Comparison of ENCODE assay signal across 15 cellular contexts in the genomic region with DNA sequence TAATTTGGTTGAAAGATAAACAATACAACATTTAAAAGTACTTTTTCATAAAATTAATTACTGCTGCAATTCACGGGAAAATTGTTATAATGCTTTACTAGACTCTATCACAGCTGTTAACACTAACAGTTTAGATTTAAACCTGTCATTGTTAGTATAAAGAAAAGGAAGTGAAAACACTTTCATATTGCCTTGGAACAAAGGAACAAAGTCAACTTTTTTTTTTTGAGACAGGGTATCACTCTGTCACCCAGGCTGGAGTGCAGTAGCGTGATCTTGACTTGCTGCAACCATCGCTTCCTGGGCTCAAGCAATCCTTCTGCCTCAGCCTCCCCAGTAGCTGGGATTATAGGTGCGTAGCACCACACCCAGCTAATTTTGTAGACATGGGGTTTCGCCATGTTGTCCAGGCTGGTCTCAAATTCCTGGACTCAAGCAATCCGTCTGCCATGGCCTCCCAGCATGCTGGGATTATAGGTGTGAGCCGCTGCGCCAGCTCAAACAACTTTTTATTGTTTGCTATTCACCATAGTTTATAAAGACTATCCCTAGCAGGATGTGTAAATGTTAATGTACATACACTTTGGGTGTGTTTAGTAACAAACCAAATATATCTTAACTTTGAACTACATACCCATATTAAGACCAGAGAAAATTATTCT. TPM values are rescaled to one million over a fixed set of nuclear protein-coding genes. Genes with fewer than 3 reads are reported as not detected.
DNase-seq lines count a peak whose midpoint lies in the region; ATAC-seq and TF ChIP-seq lines count a peak whose summit lies in the region.
"Had no signal": no experiment of that assay in that cellular context is flagged by ENCODE, and none has a peak within 500 bp of the region (broad histone marks: within the 10 kb centered on the region; RNA-seq: fewer than 3 reads in every experiment).

No MANE protein-coding gene starts in this region.

- H3K4me3 ChIP-seq in OCI-LY7 (ENCODE audit: low read depth, low read length, poor library complexity, severe bottlenecking) = no peak overlapping the region
- H3K4me3 ChIP-seq: ascending aorta, SK-N-MC had no signal

- H4K20me1 ChIP-seq in OCI-LY7 (ENCODE audit: insufficient read depth, low read length) = no peaks in the 10 kb centered on the region

- TF ChIP-seq CTCF in OCI-LY7 (conservative IDR thresholded peaks at IDR 0.05; ENCODE audit: low read length) = no peak

- peaks cover 49% of the 10 kb centered on the region for H3K36me3 ChIP-seq in OCI-LY7 (ENCODE audit: insufficient read depth, low read length)

- no peaks in the 10 kb centered on the region for H3K9me3 ChIP-seq in OCI-LY7 (ENCODE audit: low read length)
- H3K9me3 ChIP-seq: ascending aorta had no signal

- peak; percentile 65 for ATAC-seq in GM18508 (IDR thresholded peaks at IDR 0.05; ENCODE audit: insufficient read depth, unreplicated experiment)
- ATAC-seq in GM21447 (IDR thresholded peaks at IDR 0.05; ENCODE audit: unreplicated experiment) = peak; percentile 86
- ATAC-seq in HG03045 (IDR thresholded peaks at IDR 0.05; ENCODE audit: unreplicated experiment) = peak; percentile 66
- ATAC-seq: activated CD4-positive, CD25-positive, alpha-beta regulatory T cell treated with anti-CD3 and anti-CD28 coated beads, Interleukin-2, amount 50 U/mL, for 24 hours had no signal

- peak overlapping the region; percentile 61 for H3K27ac ChIP-seq in OCI-LY7 (ENCODE audit: low read depth, low read length, poor library complexity, severe bottlenecking)
- H3K27ac ChIP-seq: ascending aorta, SK-N-MC had no signal

- peak overlapping the region; percentile 38 for H3K4me2 ChIP-seq in OCI-LY7 (ENCODE audit: low read length)

- no TSS peak for BruUV-seq in OCI-LY7 (replicated peaks; lab: Mats Ljungman, UMichigan)

- H2AFZ ChIP-seq in OCI-LY7 (ENCODE audit: low read length) = no peak overlapping the region

- H3K79me2 ChIP-seq in OCI-LY7 (ENCODE audit: insufficient read depth, low read depth, low read length) = peaks cover 3% of the 10 kb centered on the region; the same call in 1 of the 2 replicates

- DNase-seq in OCI-LY7 (ENCODE audit: low spot score) (peak; percentile 75), NCI-H748 (lab: John Stamatoyannopoulos, UW; ENCODE audit: unreplicated experiment) (no peak), activated gamma-delta T cell treated with Interleukin-2 at 50 U/mL for 16 hours (no peak), NCI-H524 treated with DMSO at 0.1 percent for 48 hours (lab: John Stamatoyannopoulos, UW) (no peak), C1 segment of cervical spinal cord (lab: John Stamatoyannopoulos, UW) (no peak)
- DNase-seq: activated T-cell treated with anti-CD3 and anti-CD28 coated beads, Interleukin-2, amount 50 U/mL, for 24 hours; DMS79; H9; NCI-H1436 treated with DMSO at 0.1 percent for 48 hours had no signal

- CTCF ChIA-PET in OCI-LY7 (lab: Charles Lee; ENCODE audit: unreplicated experiment) = interaction anchor here (0.7 kb wide), 1 partner anchor 415 kb away, joined by 3 read pairs; no protein-coding TSS in a partner anchor

- H3K4me1 ChIP-seq in OCI-LY7 (ENCODE audit: insufficient read depth, low read length, poor library complexity, severe bottlenecking) = peaks cover 22% of the 10 kb centered on the region
- H3K4me1 ChIP-seq: ascending aorta had no signal

- POLR2A ChIA-PET in OCI-LY7 (lab: Charles Lee) = interaction anchor here (0.7 to 2.2 kb wide), 6 partner anchors 9 to 418 kb away, joined by 3 to 9 read pairs (median 4); no protein-coding TSS in a partner anchor

- intact Hi-C loops in OCI-LY7 (cut with micrococcal nuclease; ENCODE audit: unreplicated experiment) = no loop called here

- H3K9me2 ChIP-seq in OCI-LY7 (ENCODE audit: insufficient read depth, low read length) = no peaks in the 10 kb centered on the region

RNA-seq across cellular contexts. Expression of a gene that starts 22.1 kb away (rescaled TPM):
- 17.0 and 17.2 TPM in 2 replicates for total RNA-seq in OCI-LY7 (2014; rRNA removed; shearing (Covaris generic))
- 21.2 and 22.4 TPM in 2 replicates for total RNA-seq in OCI-LY7 (2022)
